In the genomic region with DNA sequence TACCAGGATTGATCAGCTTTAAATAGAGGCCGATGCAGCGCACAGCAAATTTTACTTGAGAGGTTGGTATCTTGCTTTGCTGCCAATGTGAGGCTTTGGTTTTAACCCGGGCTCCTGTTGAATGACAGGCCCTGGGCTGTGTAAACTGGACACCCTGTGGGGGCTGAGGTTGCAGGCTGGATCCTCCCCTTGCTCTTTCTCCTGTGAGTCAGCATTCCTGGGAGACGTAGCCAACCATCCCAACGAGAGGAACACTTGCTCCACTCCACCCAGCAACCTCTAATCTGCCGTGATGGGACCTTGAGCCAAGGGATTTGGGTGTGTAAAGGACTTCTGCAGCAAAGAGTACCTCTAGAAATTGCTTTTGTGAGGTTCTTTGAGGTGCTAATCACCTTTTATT, we compare ENCODE assay signal across 2 cellular contexts.
A peak's percentile ranks its signal among the peaks of the same experiment; 100 is the strongest.
TF ChIP-seq lines count a peak whose summit lies in the region.

No MANE protein-coding gene starts in this region.

TF ChIP-seq in GM12878, 131 proteins besides CTCF, POLR2A, EP300 and RAD21 (continued from another document):
- TF ChIP-seq, protein P1, sequence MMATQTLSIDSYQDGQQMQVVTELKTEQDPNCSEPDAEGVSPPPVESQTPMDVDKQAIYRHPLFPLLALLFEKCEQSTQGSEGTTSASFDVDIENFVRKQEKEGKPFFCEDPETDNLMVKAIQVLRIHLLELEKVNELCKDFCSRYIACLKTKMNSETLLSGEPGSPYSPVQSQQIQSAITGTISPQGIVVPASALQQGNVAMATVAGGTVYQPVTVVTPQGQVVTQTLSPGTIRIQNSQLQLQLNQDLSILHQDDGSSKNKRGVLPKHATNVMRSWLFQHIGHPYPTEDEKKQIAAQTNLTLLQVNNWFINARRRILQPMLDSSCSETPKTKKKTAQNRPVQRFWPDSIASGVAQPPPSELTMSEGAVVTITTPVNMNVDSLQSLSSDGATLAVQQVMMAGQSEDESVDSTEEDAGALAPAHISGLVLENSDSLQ (IDR thresholded peaks at IDR 0.05), result peak; percentile 34; the same call in 1 of the 2 replicates
- no peak for TF ChIP-seq MTA2 (IDR thresholded peaks at IDR 0.05; ENCODE audit: low read depth)
- TF ChIP-seq, protein P2, sequence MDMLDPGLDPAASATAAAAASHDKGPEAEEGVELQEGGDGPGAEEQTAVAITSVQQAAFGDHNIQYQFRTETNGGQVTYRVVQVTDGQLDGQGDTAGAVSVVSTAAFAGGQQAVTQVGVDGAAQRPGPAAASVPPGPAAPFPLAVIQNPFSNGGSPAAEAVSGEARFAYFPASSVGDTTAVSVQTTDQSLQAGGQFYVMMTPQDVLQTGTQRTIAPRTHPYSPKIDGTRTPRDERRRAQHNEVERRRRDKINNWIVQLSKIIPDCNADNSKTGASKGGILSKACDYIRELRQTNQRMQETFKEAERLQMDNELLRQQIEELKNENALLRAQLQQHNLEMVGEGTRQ (IDR thresholded peaks at IDR 0.05; ENCODE audit: borderline replicate concordance, low read depth, low read length), result no peak

TF ChIP-seq in HepG2, 621 proteins besides CTCF, POLR2A, EP300 and RAD21 (continued from another document):
- TF ChIP-seq, protein P3, sequence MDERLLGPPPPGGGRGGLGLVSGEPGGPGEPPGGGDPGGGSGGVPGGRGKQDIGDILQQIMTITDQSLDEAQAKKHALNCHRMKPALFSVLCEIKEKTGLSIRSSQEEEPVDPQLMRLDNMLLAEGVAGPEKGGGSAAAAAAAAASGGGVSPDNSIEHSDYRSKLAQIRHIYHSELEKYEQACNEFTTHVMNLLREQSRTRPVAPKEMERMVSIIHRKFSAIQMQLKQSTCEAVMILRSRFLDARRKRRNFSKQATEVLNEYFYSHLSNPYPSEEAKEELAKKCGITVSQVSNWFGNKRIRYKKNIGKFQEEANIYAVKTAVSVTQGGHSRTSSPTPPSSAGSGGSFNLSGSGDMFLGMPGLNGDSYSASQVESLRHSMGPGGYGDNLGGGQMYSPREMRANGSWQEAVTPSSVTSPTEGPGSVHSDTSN (CRISPR knock-in tag; IDR thresholded peaks at IDR 0.05), result no peak
- TF ChIP-seq KLF6 (CRISPR knock-in tag; IDR thresholded peaks at IDR 0.05) (no peak), ZNF678 (CRISPR knock-in tag; IDR thresholded peaks at IDR 0.05) (no peak), SP5 (CRISPR knock-in tag; IDR thresholded peaks at IDR 0.05; ENCODE audit: borderline replicate concordance, low read depth) (no peak), ZSCAN30 (CRISPR knock-in tag; IDR thresholded peaks at IDR 0.05) (no peak), ZNF607 (CRISPR knock-in tag; IDR thresholded peaks at IDR 0.05; ENCODE audit: borderline replicate concordance) (no peak), GABPB1 (CRISPR knock-in tag; IDR thresholded peaks at IDR 0.05) (no peak), ZNF460 (CRISPR knock-in tag; IDR thresholded peaks at IDR 0.05; ENCODE audit: borderline replicate concordance) (no peak), ZFYVE20 (CRISPR knock-in tag; IDR thresholded peaks at IDR 0.05; ENCODE audit: borderline replicate concordance, low read depth) (no peak)
- TF ChIP-seq, protein P4, sequence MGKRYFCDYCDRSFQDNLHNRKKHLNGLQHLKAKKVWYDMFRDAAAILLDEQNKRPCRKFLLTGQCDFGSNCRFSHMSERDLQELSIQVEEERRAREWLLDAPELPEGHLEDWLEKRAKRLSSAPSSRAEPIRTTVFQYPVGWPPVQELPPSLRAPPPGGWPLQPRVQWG (CRISPR knock-in tag; IDR thresholded peaks at IDR 0.05; ENCODE audit: borderline replicate concordance, low read depth), result no peak
- TF ChIP-seq, protein P5, sequence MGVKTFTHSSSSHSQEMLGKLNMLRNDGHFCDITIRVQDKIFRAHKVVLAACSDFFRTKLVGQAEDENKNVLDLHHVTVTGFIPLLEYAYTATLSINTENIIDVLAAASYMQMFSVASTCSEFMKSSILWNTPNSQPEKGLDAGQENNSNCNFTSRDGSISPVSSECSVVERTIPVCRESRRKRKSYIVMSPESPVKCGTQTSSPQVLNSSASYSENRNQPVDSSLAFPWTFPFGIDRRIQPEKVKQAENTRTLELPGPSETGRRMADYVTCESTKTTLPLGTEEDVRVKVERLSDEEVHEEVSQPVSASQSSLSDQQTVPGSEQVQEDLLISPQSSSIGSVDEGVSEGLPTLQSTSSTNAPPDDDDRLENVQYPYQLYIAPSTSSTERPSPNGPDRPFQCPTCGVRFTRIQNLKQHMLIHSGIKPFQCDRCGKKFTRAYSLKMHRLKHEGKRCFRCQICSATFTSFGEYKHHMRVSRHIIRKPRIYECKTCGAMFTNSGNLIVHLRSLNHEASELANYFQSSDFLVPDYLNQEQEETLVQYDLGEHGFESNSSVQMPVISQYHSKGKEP (CRISPR knock-in tag; IDR thresholded peaks at IDR 0.05), result no peak
- TF ChIP-seq, protein P6, sequence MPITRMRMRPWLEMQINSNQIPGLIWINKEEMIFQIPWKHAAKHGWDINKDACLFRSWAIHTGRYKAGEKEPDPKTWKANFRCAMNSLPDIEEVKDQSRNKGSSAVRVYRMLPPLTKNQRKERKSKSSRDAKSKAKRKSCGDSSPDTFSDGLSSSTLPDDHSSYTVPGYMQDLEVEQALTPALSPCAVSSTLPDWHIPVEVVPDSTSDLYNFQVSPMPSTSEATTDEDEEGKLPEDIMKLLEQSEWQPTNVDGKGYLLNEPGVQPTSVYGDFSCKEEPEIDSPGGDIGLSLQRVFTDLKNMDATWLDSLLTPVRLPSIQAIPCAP (CRISPR knock-in tag; IDR thresholded peaks at IDR 0.05; ENCODE audit: low read depth), result no peak
